Comparison of ENCODE assay signal across 10 cellular contexts in genomic region chr6:160041608-160042007, GRCh38.
DNase-seq lines count a peak whose midpoint lies in the region; ATAC-seq and TF ChIP-seq lines count a peak whose summit lies in the region.
"Had no signal": no experiment of that assay in that cellular context is flagged by ENCODE, and none has a peak within 500 bp of the region (broad histone marks: within the 10 kb centered on the region; RNA-seq: fewer than 3 reads in every experiment).

No MANE protein-coding gene starts in this region.

- H3K4me3 ChIP-seq in prostate gland (no peak overlapping the region), A673 (ENCODE audit: low read depth, low read length, poor library complexity, severe bottlenecking) (no peak overlapping the region)

- WGBS in prostate gland: 33% methylated on average over 6 of the region's 6 CpGs

- H3K4me1 ChIP-seq in prostate gland (replicated peaks) (peaks cover 6% of the 10 kb centered on the region), A673 (ENCODE audit: insufficient read depth, low read length, poor library complexity, severe bottlenecking) (no peaks in the 10 kb centered on the region)

- no peak for TF ChIP-seq POLR2A in prostate gland (IDR thresholded peaks at IDR 0.05)

- no peak for ATAC-seq in GM19023 (IDR thresholded peaks at IDR 0.05; ENCODE audit: unreplicated experiment)
- no peak for ATAC-seq in GM19324 (IDR thresholded peaks at IDR 0.05; ENCODE audit: low FRiP score, unreplicated experiment)

- H3K27ac ChIP-seq in prostate gland (peak overlapping the region; percentile 2 to 22), A673 (ENCODE audit: low read depth, low read length, poor library complexity, severe bottlenecking) (no peak overlapping the region)

- no peaks in the 10 kb centered on the region for H3K9me3 ChIP-seq in prostate gland
- H3K9me3 ChIP-seq in A673 (ENCODE audit: low read depth, low read length, poor library complexity, severe bottlenecking): no peaks in the 10 kb centered on the region

- H3K36me3 ChIP-seq in prostate gland: peaks cover 0 to 2% of the 10 kb centered on the region in 2 donors
- H3K36me3 ChIP-seq in A673 (ENCODE audit: insufficient read depth, low read length, poor library complexity, severe bottlenecking): peaks cover 48% of the 10 kb centered on the region

- TF ChIP-seq CTCF in prostate gland (IDR thresholded peaks at IDR 0.05): peak in 3 of 4 experiments; percentile 20 to 62 (median 62)
- TF ChIP-seq CTCF in A673 (conservative IDR thresholded peaks at IDR 0.05; ENCODE audit: low read depth, low read length): no peak

- H3K27me3 ChIP-seq in prostate gland (replicated peaks; ENCODE audit: insufficient read depth) (no peaks in the 10 kb centered on the region), A673 (replicated peaks; ENCODE audit: insufficient read depth, low read depth, low read length, poor library complexity) (no peaks in the 10 kb centered on the region)

- POLR2A ChIA-PET in A673 (lab: Charles Lee; ENCODE audit: low non-redundant PET): no interaction called here

- CTCF ChIA-PET in A673 (lab: Charles Lee): no interaction called here

- no TSS peak for BruUV-seq in A673 (replicated peaks; lab: Mats Ljungman, UMichigan)

- intact Hi-C loops in prostate gland (cut with DNase I): no loop called here
- intact Hi-C loops in A673 (cut with micrococcal nuclease; ENCODE audit: unreplicated experiment): no loop called here

- DNase-seq in GM04503 (ENCODE audit: low read depth): peak; percentile 21
- DNase-seq in RPMI7951 (ENCODE audit: low read depth): peak; percentile 70
- peak; percentile 83 for DNase-seq in fibroblast of the conjunctiva (ENCODE audit: low read depth)
- DNase-seq in prostate gland (ENCODE audit: low spot score): peak; percentile 91
- no peak for DNase-seq in NCI-H128 (lab: John Stamatoyannopoulos, UW; ENCODE audit: unreplicated experiment)
- no peak for DNase-seq in A673 (ENCODE audit: low spot score)
- DNase-seq: activated gamma-delta T cell, naive B cell had no signal

Comparison
In these comparisons a context has a peak if more than half of its experiments do, and no peak if none do; other contexts are left out.
1. DNase-seq: peak in GM04503 (single experiment), RPMI7951 (single experiment), fibroblast of the conjunctiva (single experiment) and prostate gland (single experiment); none in NCI-H128 (single experiment) and A673 (single experiment).